ENCODE assay signal across 1 cellular context in the genomic region with DNA sequence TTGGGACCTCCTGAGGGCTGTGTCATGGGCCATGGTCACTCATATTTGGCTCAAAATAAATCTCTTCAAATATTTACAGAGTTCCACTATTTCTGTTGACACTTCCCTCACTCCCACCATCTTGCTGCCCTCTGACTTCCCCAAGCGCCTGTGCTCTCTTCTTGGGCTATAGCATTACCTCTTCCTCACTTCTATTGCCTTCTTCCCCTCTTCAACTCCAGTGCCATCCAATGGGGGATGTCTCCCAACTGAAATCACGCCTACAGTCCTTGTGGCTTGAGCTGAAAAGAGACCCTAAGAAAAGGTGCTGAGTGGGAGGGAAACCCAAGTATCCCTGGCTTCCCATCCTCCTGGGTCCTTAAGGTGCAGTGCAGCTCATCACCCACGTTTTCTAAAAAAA.
TF ChIP-seq lines count a peak whose summit lies in the region.

No MANE protein-coding gene starts in this region.

TF ChIP-seq in GM23338, 12 proteins besides CTCF, POLR2A, EP300 and RAD21 (continued from another document):
- TF ChIP-seq, protein P1, sequence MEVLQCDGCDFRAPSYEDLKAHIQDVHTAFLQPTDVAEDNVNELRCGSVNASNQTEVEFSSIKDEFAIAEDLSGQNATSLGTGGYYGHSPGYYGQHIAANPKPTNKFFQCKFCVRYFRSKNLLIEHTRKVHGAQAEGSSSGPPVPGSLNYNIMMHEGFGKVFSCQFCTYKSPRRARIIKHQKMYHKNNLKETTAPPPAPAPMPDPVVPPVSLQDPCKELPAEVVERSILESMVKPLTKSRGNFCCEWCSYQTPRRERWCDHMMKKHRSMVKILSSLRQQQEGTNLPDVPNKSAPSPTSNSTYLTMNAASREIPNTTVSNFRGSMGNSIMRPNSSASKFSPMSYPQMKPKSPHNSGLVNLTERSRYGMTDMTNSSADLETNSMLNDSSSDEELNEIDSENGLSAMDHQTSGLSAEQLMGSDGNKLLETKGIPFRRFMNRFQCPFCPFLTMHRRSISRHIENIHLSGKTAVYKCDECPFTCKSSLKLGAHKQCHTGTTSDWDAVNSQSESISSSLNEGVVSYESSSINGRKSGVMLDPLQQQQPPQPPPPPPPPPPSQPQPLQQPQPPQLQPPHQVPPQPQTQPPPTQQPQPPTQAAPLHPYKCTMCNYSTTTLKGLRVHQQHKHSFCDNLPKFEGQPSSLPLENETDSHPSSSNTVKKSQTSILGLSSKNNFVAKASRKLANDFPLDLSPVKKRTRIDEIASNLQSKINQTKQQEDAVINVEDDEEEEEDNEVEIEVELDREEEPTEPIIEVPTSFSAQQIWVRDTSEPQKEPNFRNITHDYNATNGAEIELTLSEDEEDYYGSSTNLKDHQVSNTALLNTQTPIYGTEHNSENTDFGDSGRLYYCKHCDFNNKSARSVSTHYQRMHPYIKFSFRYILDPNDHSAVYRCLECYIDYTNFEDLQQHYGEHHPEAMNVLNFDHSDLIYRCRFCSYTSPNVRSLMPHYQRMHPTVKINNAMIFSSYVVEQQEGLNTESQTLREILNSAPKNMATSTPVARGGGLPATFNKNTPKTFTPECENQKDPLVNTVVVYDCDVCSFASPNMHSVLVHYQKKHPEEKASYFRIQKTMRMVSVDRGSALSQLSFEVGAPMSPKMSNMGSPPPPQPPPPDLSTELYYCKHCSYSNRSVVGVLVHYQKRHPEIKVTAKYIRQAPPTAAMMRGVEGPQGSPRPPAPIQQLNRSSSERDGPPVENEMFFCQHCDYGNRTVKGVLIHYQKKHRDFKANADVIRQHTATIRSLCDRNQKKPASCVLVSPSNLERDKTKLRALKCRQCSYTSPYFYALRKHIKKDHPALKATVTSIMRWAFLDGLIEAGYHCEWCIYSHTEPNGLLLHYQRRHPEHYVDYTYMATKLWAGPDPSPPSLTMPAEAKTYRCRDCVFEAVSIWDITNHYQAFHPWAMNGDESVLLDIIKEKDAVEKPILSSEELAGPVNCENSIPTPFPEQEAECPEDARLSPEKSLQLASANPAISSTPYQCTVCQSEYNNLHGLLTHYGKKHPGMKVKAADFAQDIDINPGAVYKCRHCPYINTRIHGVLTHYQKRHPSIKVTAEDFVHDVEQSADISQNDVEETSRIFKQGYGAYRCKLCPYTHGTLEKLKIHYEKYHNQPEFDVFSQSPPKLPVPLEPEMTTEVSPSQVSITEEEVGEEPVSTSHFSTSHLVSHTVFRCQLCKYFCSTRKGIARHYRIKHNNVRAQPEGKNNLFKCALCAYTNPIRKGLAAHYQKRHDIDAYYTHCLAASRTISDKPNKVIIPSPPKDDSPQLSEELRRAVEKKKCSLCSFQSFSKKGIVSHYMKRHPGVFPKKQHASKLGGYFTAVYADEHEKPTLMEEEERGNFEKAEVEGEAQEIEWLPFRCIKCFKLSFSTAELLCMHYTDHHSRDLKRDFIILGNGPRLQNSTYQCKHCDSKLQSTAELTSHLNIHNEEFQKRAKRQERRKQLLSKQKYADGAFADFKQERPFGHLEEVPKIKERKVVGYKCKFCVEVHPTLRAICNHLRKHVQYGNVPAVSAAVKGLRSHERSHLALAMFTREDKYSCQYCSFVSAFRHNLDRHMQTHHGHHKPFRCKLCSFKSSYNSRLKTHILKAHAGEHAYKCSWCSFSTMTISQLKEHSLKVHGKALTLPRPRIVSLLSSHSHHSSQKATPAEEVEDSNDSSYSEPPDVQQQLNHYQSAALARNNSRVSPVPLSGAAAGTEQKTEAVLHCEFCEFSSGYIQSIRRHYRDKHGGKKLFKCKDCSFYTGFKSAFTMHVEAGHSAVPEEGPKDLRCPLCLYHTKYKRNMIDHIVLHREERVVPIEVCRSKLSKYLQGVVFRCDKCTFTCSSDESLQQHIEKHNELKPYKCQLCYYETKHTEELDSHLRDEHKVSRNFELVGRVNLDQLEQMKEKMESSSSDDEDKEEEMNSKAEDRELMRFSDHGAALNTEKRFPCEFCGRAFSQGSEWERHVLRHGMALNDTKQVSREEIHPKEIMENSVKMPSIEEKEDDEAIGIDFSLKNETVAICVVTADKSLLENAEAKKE (CRISPR knock-in tag; IDR thresholded peaks at IDR 0.05) = no peak
- TF ChIP-seq CREB1 (CRISPR knock-in tag; IDR thresholded peaks at IDR 0.05; ENCODE audit: low read depth) (no peak), STAT1 (IDR thresholded peaks at IDR 0.05; ENCODE audit: unreplicated experiment) (no peak), JUNB (IDR thresholded peaks at IDR 0.05; ENCODE audit: unreplicated experiment) (no peak), EZH2 (IDR thresholded peaks at IDR 0.05; ENCODE audit: low read depth, unreplicated experiment) (no peak), NANOG (IDR thresholded peaks at IDR 0.05; ENCODE audit: borderline replicate concordance) (no peak), ZNF114 (CRISPR knock-in tag; IDR thresholded peaks at IDR 0.05) (no peak), POLR2AphosphoS5 (IDR thresholded peaks at IDR 0.05; ENCODE audit: low read depth) (no peak), EZH2phosphoT487 (IDR thresholded peaks at IDR 0.05; ENCODE audit: unreplicated experiment) (no peak)
- TF ChIP-seq, protein P2, sequence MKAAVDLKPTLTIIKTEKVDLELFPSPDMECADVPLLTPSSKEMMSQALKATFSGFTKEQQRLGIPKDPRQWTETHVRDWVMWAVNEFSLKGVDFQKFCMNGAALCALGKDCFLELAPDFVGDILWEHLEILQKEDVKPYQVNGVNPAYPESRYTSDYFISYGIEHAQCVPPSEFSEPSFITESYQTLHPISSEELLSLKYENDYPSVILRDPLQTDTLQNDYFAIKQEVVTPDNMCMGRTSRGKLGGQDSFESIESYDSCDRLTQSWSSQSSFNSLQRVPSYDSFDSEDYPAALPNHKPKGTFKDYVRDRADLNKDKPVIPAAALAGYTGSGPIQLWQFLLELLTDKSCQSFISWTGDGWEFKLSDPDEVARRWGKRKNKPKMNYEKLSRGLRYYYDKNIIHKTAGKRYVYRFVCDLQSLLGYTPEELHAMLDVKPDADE (IDR thresholded peaks at IDR 0.05) = no peak
